Comparison of ENCODE assay signal across 13 cellular contexts in the genomic region with DNA sequence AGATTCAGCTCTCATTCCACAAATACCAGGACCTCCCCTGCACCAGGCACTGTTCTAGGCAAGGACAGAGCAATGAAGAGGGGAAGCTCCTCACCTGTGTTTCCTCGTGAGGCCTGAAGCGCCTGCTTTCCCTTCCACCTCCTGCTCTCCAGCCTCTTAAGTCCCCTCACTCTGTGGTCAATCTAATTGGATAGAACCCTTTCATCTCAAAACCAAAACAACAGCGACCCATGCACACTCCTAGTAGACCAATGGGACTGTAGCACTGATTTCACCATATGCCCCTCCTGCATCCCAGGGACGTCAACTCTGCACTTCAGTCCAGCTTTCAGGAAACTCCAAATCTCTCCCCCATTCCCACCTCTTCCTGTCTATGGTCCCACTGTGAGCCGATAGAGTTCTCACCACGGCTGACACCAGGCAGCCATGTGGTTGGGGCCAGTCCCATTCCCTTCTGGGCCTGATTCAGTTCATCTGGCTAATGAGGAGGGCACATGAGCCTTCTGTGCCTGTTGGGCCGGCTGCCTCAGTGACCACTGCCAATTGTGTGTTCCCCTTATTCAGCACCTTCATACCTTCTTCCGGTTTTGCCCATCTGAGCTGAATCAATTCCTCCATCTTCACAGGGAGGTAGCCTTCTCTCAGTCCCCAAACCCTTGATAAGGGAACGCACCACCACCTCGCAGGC. TPM values are rescaled to one million over a fixed set of nuclear protein-coding genes. Genes with fewer than 3 reads are reported as not detected.
DNase-seq lines count a peak whose midpoint lies in the region; ATAC-seq and TF ChIP-seq lines count a peak whose summit lies in the region.
"Had no signal": no experiment of that assay in that cellular context is flagged by ENCODE, and none has a peak within 500 bp of the region (broad histone marks: within the 10 kb centered on the region; RNA-seq: fewer than 3 reads in every experiment).

No MANE protein-coding gene starts in this region.

- H3K36me3 Mint-ChIP-seq in neural progenitor cell: no peaks in the 10 kb centered on the region
- H3K36me3 Mint-ChIP-seq in activated T-cell treated with anti-CD3 and anti-CD28 coated beads, Interleukin-2, amount 50 U/mL, for 72 hours (ENCODE audit: insufficient read depth in 2 of 2): no peaks in the 10 kb centered on the region
- H3K36me3 Mint-ChIP-seq: stimulated activated naive B cell treated with anti-CD40 and anti-IgM and Interleukin-4, amounts not matched to agents 10 μg/mL and 1 μg/mL and 100 μg/mL, for 72 hours had no signal

- H3K27me3 Mint-ChIP-seq in neural progenitor cell (ENCODE audit: insufficient read depth, low read depth): peaks cover 13% of the 10 kb centered on the region
- H3K27me3 Mint-ChIP-seq in activated T-cell treated with anti-CD3 and anti-CD28 coated beads, Interleukin-2, amount 50 U/mL, for 72 hours (ENCODE audit: low read depth): no peaks in the 10 kb centered on the region
- H3K27me3 Mint-ChIP-seq: progenitor cell of endocrine pancreas; stimulated activated naive B cell treated with anti-CD40 and anti-IgM and Interleukin-4, amounts not matched to agents 10 μg/mL and 1 μg/mL and 100 μg/mL, for 72 hours had no signal

- H3K9me3 Mint-ChIP-seq in neural progenitor cell: peaks cover 6% of the 10 kb centered on the region
- no peaks in the 10 kb centered on the region for H3K9me3 Mint-ChIP-seq in activated T-cell treated with anti-CD3 and anti-CD28 coated beads, Interleukin-2, amount 50 U/mL, for 72 hours
- H3K9me3 Mint-ChIP-seq: stimulated activated naive B cell treated with anti-CD40 and anti-IgM and Interleukin-4, amounts not matched to agents 10 μg/mL and 1 μg/mL and 100 μg/mL, for 72 hours; T-helper 1 cell treated with Interleukin-12 subunit alpha and Interleukin-12 subunit beta and Interleukin-4 antibody, amounts not matched to agents 30 μg/mL and 1 μg/mL, for 36 hours had no signal

- H3K4me1 Mint-ChIP-seq in neural progenitor cell: peaks cover 2% of the 10 kb centered on the region
- H3K4me1 Mint-ChIP-seq in activated T-cell treated with anti-CD3 and anti-CD28 coated beads, Interleukin-2, amount 50 U/mL, for 72 hours (ENCODE audit: low read depth): no peaks in the 10 kb centered on the region

- no peaks in the 10 kb centered on the region for H3K36me3 ChIP-seq in adipocyte (ENCODE audit: control insufficient read depth, insufficient read depth, low read length, severe bottlenecking)
- no peaks in the 10 kb centered on the region for H3K36me3 ChIP-seq in skeletal muscle tissue (ENCODE audit: control insufficient read depth in 3 of 3, insufficient read depth in 3 of 3, low read length in 3 of 3)
- H3K36me3 ChIP-seq in neural progenitor cell: no peaks in the 10 kb centered on the region

- no peaks in the 10 kb centered on the region for H3K79me2 ChIP-seq in neural progenitor cell (ENCODE audit: low read depth)

- ATAC-seq in foreskin keratinocyte (no peak), HG03378 (IDR thresholded peaks at IDR 0.05; ENCODE audit: unreplicated experiment) (no peak)
- no peak for ATAC-seq in activated T-cell treated with anti-CD3 and anti-CD28 coated beads, Interleukin-2, amount 50 U/mL, for 72 hours (replicated peaks in 1 of 2)
- ATAC-seq: stimulated activated naive B cell treated with anti-CD40 and anti-IgM and Interleukin-4, amounts not matched to agents 10 μg/mL and 1 μg/mL and 100 μg/mL, for 72 hours had no signal

- H3K4me3 Mint-ChIP-seq in neural progenitor cell: no peak overlapping the region
- no peak overlapping the region for H3K4me3 Mint-ChIP-seq in activated T-cell treated with anti-CD3 and anti-CD28 coated beads, Interleukin-2, amount 50 U/mL, for 72 hours
- H3K4me3 Mint-ChIP-seq: stimulated activated naive B cell treated with anti-CD40 and anti-IgM and Interleukin-4, amounts not matched to agents 10 μg/mL and 1 μg/mL and 100 μg/mL, for 72 hours; T-helper 1 cell treated with Interleukin-12 subunit alpha and Interleukin-12 subunit beta and Interleukin-4 antibody, amounts not matched to agents 30 μg/mL and 1 μg/mL, for 36 hours had no signal

- no peak overlapping the region for H3K4me3 ChIP-seq in adipocyte (ENCODE audit: low read length)
- no peak overlapping the region for H3K4me3 ChIP-seq in skeletal muscle tissue (ENCODE audit: low read length in 3 of 3)
- no peak overlapping the region for H3K4me3 ChIP-seq in neural progenitor cell

- H3K4me2 ChIP-seq in neural progenitor cell: no peak overlapping the region

- H3K9ac ChIP-seq in adipocyte (ENCODE audit: low read length) (peak overlapping the region; percentile 27), skeletal muscle tissue (ENCODE audit: low read depth in 1 of 3, low read length in 3 of 3) (peak overlapping the region in 1 of 3 donors; percentile 45), neural progenitor cell (no peak overlapping the region)

- H3K27ac Mint-ChIP-seq in neural progenitor cell: no peak overlapping the region
- H3K27ac Mint-ChIP-seq in activated T-cell treated with anti-CD3 and anti-CD28 coated beads, Interleukin-2, amount 50 U/mL, for 72 hours: no peak overlapping the region
- H3K27ac Mint-ChIP-seq: progenitor cell of endocrine pancreas; stimulated activated naive B cell treated with anti-CD40 and anti-IgM and Interleukin-4, amounts not matched to agents 10 μg/mL and 1 μg/mL and 100 μg/mL, for 72 hours; T-helper 1 cell treated with Interleukin-12 subunit alpha and Interleukin-12 subunit beta and Interleukin-4 antibody, amounts not matched to agents 30 μg/mL and 1 μg/mL, for 36 hours had no signal

- DNase-seq in LHCN-M2 (ENCODE audit: low read depth): peak; percentile 41
- DNase-seq in adipocyte (ENCODE audit: low read depth): no peak
- DNase-seq in foreskin keratinocyte: no peak
- no peak for DNase-seq in neural progenitor cell (ENCODE audit: low spot score)
- no peak for DNase-seq in GM19238 (ENCODE audit: insufficient read length, low spot score)
- DNase-seq in activated T-cell treated with anti-CD3 and anti-CD28 coated beads, Interleukin-2, amount 50 U/mL, for 72 hours: no peak
- DNase-seq: stimulated activated CD4-positive, alpha-beta T cell treated with anti-CD3 and anti-CD28 coated beads, Interleukin-2, amount 100 ng/mL, for 48 hours; stimulated activated naive B cell treated with anti-CD40 and anti-IgM and Interleukin-4, amounts not matched to agents 10 μg/mL and 1 μg/mL and 100 μg/mL, for 72 hours had no signal

- no peaks in the 10 kb centered on the region for H4K20me1 ChIP-seq in neural progenitor cell (ENCODE audit: low read depth)

- H3K27ac ChIP-seq in foreskin keratinocyte (peak overlapping the region; percentile 23), skeletal muscle tissue (ENCODE audit: low read depth, low read length) (peak overlapping the region; percentile 48), neural progenitor cell (no peak overlapping the region)
- H3K27ac ChIP-seq: C4-2B had no signal

- TF ChIP-seq CTCF in foreskin keratinocyte (conservative IDR thresholded peaks at IDR 0.05) (no peak), neural progenitor cell (IDR thresholded peaks at IDR 0.05) (no peak)

- H3K27me3 ChIP-seq in adipocyte (replicated peaks; ENCODE audit: control insufficient read depth, insufficient read depth, low read length) (no peaks in the 10 kb centered on the region), foreskin keratinocyte (no peaks in the 10 kb centered on the region), skeletal muscle tissue (ENCODE audit: control insufficient read depth in 3 of 3, insufficient read depth in 3 of 3, low read length in 3 of 3) (no peaks in the 10 kb centered on the region), neural progenitor cell (no peaks in the 10 kb centered on the region)

- no peak overlapping the region for H2AFZ ChIP-seq in neural progenitor cell (replicated peaks)

- H3K4me1 ChIP-seq in adipocyte (ENCODE audit: control insufficient read depth, insufficient read depth, low read length) (peaks cover 49% of the 10 kb centered on the region), foreskin keratinocyte (peaks cover 23% of the 10 kb centered on the region), skeletal muscle tissue (ENCODE audit: control insufficient read depth in 3 of 3, insufficient read depth in 3 of 3, low read length in 3 of 3) (peaks cover 22 to 26% (median 25%) of the 10 kb centered on the region in 3 donors), neural progenitor cell (no peaks in the 10 kb centered on the region)

- H3K9me3 ChIP-seq in adipocyte (ENCODE audit: control insufficient read depth, low read length) (no peaks in the 10 kb centered on the region), skeletal muscle tissue (ENCODE audit: control insufficient read depth in 3 of 3, low read length in 3 of 3) (no peaks in the 10 kb centered on the region), neural progenitor cell (ENCODE audit: low read depth) (no peaks in the 10 kb centered on the region)

- H3F3A ChIP-seq in neural progenitor cell (ENCODE audit: low read depth): no peaks in the 10 kb centered on the region

RNA-seq across cellular contexts. Expression of gene MAT2A, which starts 33.3 kb away (rescaled TPM):
- total RNA-seq in LHCN-M2 (2014; rRNA removed) (420 and 517 TPM in 2 replicates), foreskin keratinocyte (141 and 157 TPM in 2 replicates), skeletal muscle tissue (57.9 TPM), neural progenitor cell (ENCODE audit: low replicate concordance) (180 and 221 TPM in 2 replicates)
- polyA plus RNA-seq in LHCN-M2 (2012): 142 TPM
- 92.5 and 105 TPM in 2 replicates for polyA plus RNA-seq in foreskin keratinocyte
- 100 to 1,000 TPM; 253 to 255 TPM for total RNA-seq in activated T-cell treated with anti-CD3 and anti-CD28 coated beads, Interleukin-2, amount 50 U/mL, for 72 hours

RNA-seq across cellular contexts. Expression of gene GGCX, which starts 55.6 kb away (rescaled TPM):
- total RNA-seq in LHCN-M2 (2014; rRNA removed): 115 and 134 TPM in 2 replicates
- 71.0 TPM for polyA plus RNA-seq in LHCN-M2 (2012)
- total RNA-seq in foreskin keratinocyte: 36.2 and 36.8 TPM in 2 replicates
- 24.9 and 27.2 TPM in 2 replicates for polyA plus RNA-seq in foreskin keratinocyte
- total RNA-seq in skeletal muscle tissue: 24.5 TPM
- 29.7 and 41.7 TPM in 2 replicates for total RNA-seq in neural progenitor cell (ENCODE audit: low replicate concordance)
- 10 to 100 TPM; 17.8 to 20.3 TPM for total RNA-seq in activated T-cell treated with anti-CD3 and anti-CD28 coated beads, Interleukin-2, amount 50 U/mL, for 72 hours
